18 cellular contexts compared by ENCODE assay signal in genomic region chr10:22720667-22721066, GRCh38. TPM values are rescaled to one million over a fixed set of nuclear protein-coding genes. Genes with fewer than 3 reads are reported as not detected.
DNase-seq lines count a peak whose midpoint lies in the region; ATAC-seq and TF ChIP-seq lines count a peak whose summit lies in the region.
"Had no signal": no experiment of that assay in that cellular context is flagged by ENCODE, and none has a peak within 500 bp of the region (broad histone marks: within the 10 kb centered on the region; RNA-seq: fewer than 3 reads in every experiment).

No MANE protein-coding gene starts in this region.

- TF ChIP-seq CTCF in Loucy (conservative IDR thresholded peaks at IDR 0.05; ENCODE audit: low read length), result no peak
- TF ChIP-seq CTCF in nephron progenitor cell (IDR thresholded peaks at IDR 0.05), result no peak

- peaks cover 3% of the 10 kb centered on the region for H3K27me3 Mint-ChIP-seq in activated CD4-positive, alpha-beta T cell treated with anti-CD3 and anti-CD28 coated beads, Interleukin-2, amount 10 ng/mL, durations not matched to agents 24 days and 14 days
- peaks cover 17% of the 10 kb centered on the region for H3K27me3 Mint-ChIP-seq in nephron progenitor cell (ENCODE audit: low read depth, poor library complexity)
- no peaks in the 10 kb centered on the region for H3K27me3 Mint-ChIP-seq in T-helper 17 cell
- H3K27me3 Mint-ChIP-seq: B cell had no signal

- H3F3A ChIP-seq in Loucy (ENCODE audit: low read depth), result no peaks in the 10 kb centered on the region

- no peaks in the 10 kb centered on the region for H3K9me3 Mint-ChIP-seq in activated CD4-positive, alpha-beta T cell treated with anti-CD3 and anti-CD28 coated beads, Interleukin-2, amount 10 ng/mL, durations not matched to agents 24 days and 14 days
- no peaks in the 10 kb centered on the region for H3K9me3 Mint-ChIP-seq in nephron progenitor cell
- H3K9me3 Mint-ChIP-seq: CD8-positive, alpha-beta T cell; GM23338; HFFc6 had no signal

- intact Hi-C loops in activated CD4-positive, alpha-beta T cell treated with anti-CD3 and anti-CD28 coated beads, Interleukin-2, amount 10 ng/mL, durations not matched to agents 24 days and 14 days (cut with micrococcal nuclease), result no loop called here

- DNase-seq in activated CD4-positive, alpha-beta T cell treated with anti-CD3 and anti-CD28 coated beads, Interleukin-2, amount 10 ng/mL, durations not matched to agents 24 days and 14 days, result peak; percentile 44
- DNase-seq in activated CD4-positive, alpha-beta T cell treated with anti-CD3 and anti-CD28 coated beads, Interleukin-2, amount 50 U/mL, for 1 hour, result no peak
- DNase-seq in UCSD-AML1 (lab: John Stamatoyannopoulos, UW; ENCODE audit: unreplicated experiment) (peak; percentile 17), nephron progenitor cell (no peak), SIG-M5 (lab: John Stamatoyannopoulos, UW) (no peak), NCI-H345 treated with DMSO at 0.1 percent for 48 hours (lab: John Stamatoyannopoulos, UW; ENCODE audit: unreplicated experiment) (no peak), T-helper 17 cell (no peak)
- DNase-seq: Caco-2; CD4-positive, CD25-positive, alpha-beta regulatory T cell; CD8-positive, alpha-beta T cell; DMS153; GF-D8; HCEC 1CT; HFFc6 had no signal

- H3K9me2 ChIP-seq in Loucy (replicated peaks; ENCODE audit: low read depth, low read length), result no peaks in the 10 kb centered on the region

- H3K4me3 ChIP-seq in Loucy (ENCODE audit: low read length, poor library complexity, severe bottlenecking), result no peak overlapping the region
- H3K4me3 ChIP-seq: BLaER1, GM23338 had no signal

- H4K20me1 ChIP-seq in Loucy (ENCODE audit: insufficient read depth, low read length, poor library complexity, severe bottlenecking), result no peaks in the 10 kb centered on the region

- H3K27ac Mint-ChIP-seq in activated CD4-positive, alpha-beta T cell treated with anti-CD3 and anti-CD28 coated beads, Interleukin-2, amount 10 ng/mL, durations not matched to agents 24 days and 14 days, result no peak overlapping the region
- H3K27ac Mint-ChIP-seq in nephron progenitor cell (peak overlapping the region; percentile 40), T-helper 17 cell (no peak overlapping the region)
- H3K27ac Mint-ChIP-seq: CD4-positive, CD25-positive, alpha-beta regulatory T cell; CD8-positive, alpha-beta T cell; GM23338; HFFc6 had no signal

- H3K79me2 ChIP-seq in Loucy (ENCODE audit: insufficient read depth, low read length), result no peaks in the 10 kb centered on the region

- H3K36me3 Mint-ChIP-seq in activated CD4-positive, alpha-beta T cell treated with anti-CD3 and anti-CD28 coated beads, Interleukin-2, amount 10 ng/mL, durations not matched to agents 24 days and 14 days (ENCODE audit: low read depth), result no peaks in the 10 kb centered on the region
- no peaks in the 10 kb centered on the region for H3K36me3 Mint-ChIP-seq in nephron progenitor cell (ENCODE audit: low read depth)
- H3K36me3 Mint-ChIP-seq in T-helper 17 cell (ENCODE audit: low read depth), result no peaks in the 10 kb centered on the region
- H3K36me3 Mint-ChIP-seq: CD4-positive, CD25-positive, alpha-beta regulatory T cell; CD8-positive, alpha-beta T cell had no signal

- no peak for ATAC-seq in T-helper 17 cell
- ATAC-seq: CD8-positive, alpha-beta T cell; GM23338 had no signal

- no peak overlapping the region for H3K9ac ChIP-seq in Loucy (ENCODE audit: low read depth, low read length, poor library complexity, severe bottlenecking)
- H3K9ac ChIP-seq: BLaER1 had no signal

- H3K4me2 ChIP-seq in Loucy (ENCODE audit: low read depth, low read length, poor library complexity, severe bottlenecking), result no peak overlapping the region
- H3K4me2 ChIP-seq: BLaER1, GM23338 had no signal

- peaks cover 6% of the 10 kb centered on the region for H3K4me1 ChIP-seq in Loucy (ENCODE audit: insufficient read depth, low read length, poor library complexity, severe bottlenecking)
- H3K4me1 ChIP-seq: Caco-2 had no signal

- H2AFZ ChIP-seq in Loucy (ENCODE audit: low read length), result peak overlapping the region; percentile 42; the same call in 1 of the 2 replicates
- H2AFZ ChIP-seq: GM23338 had no signal

- no peak overlapping the region for H3K4me3 Mint-ChIP-seq in activated CD4-positive, alpha-beta T cell treated with anti-CD3 and anti-CD28 coated beads, Interleukin-2, amount 10 ng/mL, durations not matched to agents 24 days and 14 days
- no peak overlapping the region for H3K4me3 Mint-ChIP-seq in nephron progenitor cell
- no peak overlapping the region for H3K4me3 Mint-ChIP-seq in T-helper 17 cell
- H3K4me3 Mint-ChIP-seq: B cell; CD8-positive, alpha-beta T cell; GM23338; HFFc6 had no signal

- H3K9me3 ChIP-seq in Loucy (ENCODE audit: insufficient read depth, low read depth, low read length) (no peaks in the 10 kb centered on the region), T-helper 17 cell (ENCODE audit: control insufficient read depth, low read length, poor library complexity, severe bottlenecking) (no peaks in the 10 kb centered on the region)
- H3K9me3 ChIP-seq: BLaER1, Caco-2 had no signal

- H3K27me3 ChIP-seq in Loucy (ENCODE audit: insufficient read depth, low read length, poor library complexity, severe bottlenecking), result no peaks in the 10 kb centered on the region
- H3K27me3 ChIP-seq: BLaER1 had no signal

- H3K36me3 ChIP-seq in Loucy (ENCODE audit: insufficient read depth, low read length), result no peaks in the 10 kb centered on the region
- H3K36me3 ChIP-seq: BLaER1 had no signal

- peaks cover 12% of the 10 kb centered on the region for H3K4me1 Mint-ChIP-seq in activated CD4-positive, alpha-beta T cell treated with anti-CD3 and anti-CD28 coated beads, Interleukin-2, amount 10 ng/mL, durations not matched to agents 24 days and 14 days
- H3K4me1 Mint-ChIP-seq in nephron progenitor cell (peaks cover 23% of the 10 kb centered on the region), T-helper 17 cell (peaks cover 5% of the 10 kb centered on the region)

RNA-seq across cellular contexts. Expression of gene PIP4K2A, which starts 6.3 kb away (rescaled TPM):
- total RNA-seq in activated CD4-positive, alpha-beta T cell treated with anti-CD3 and anti-CD28 coated beads, Interleukin-2, amount 10 ng/mL, durations not matched to agents 24 days and 14 days, result 94.6 and 101 TPM in 2 replicates
- 100 to 1,000 TPM; 167 to 205 TPM for total RNA-seq in T-helper 17 cell

Comparison
In these comparisons a context has a peak if more than half of its experiments do, and no peak if none do; other contexts are left out.
1. DNase-seq: peak in activated CD4-positive, alpha-beta T cell treated with anti-CD3 and anti-CD28 coated beads, Interleukin-2, amount 10 ng/mL, durations not matched to agents 24 days and 14 days (single experiment) and UCSD-AML1 (single experiment); none in activated CD4-positive, alpha-beta T cell treated with anti-CD3 and anti-CD28 coated beads, Interleukin-2, amount 50 U/mL, for 1 hour (single experiment), nephron progenitor cell (single experiment), SIG-M5 (single experiment), NCI-H345 treated with DMSO at 0.1 percent for 48 hours (single experiment) and T-helper 17 cell (0 of 3).